Comparison of ENCODE assay signal across 8 cellular contexts in the genomic region with DNA sequence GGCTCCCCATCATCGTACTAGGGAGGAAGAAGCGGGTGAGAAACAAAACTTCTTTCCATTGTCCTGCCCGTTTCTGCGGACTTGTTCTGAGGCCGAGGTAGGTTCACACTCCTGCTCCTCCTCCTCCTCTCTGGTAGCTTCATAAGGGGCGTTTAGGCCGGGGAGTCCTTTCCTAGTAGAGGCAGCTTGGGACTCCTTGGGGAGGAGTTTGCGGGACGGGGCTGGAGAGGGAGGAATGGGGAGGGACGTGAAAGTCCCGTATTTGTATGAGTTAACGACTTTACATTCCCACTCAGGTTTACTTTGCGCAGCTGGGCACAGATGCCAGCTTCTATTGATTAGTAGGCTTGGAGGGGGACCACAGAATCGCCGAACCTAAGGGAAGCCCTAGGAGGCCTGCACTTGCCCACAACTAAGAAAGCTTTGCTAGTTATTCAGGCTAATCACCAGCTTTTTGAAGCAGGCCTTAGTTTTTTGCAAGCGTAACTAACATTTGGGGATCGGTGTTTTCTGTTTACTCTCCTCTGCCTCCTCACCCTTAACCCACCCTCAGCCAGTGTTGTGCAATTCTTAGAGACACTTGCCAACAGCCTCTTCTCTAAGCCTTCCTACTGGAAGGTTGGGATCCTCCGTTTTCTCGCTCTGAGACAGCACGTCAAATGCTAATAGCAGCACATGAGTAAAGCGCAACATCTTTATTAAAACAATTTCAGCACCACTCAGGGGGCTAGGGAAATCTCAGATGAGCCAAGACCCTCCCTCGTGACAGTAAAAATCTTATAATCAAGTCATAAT. TPM values are rescaled to one million over a fixed set of nuclear protein-coding genes. Genes with fewer than 3 reads are reported as not detected.
DNase-seq lines count a peak whose midpoint lies in the region; ATAC-seq and TF ChIP-seq lines count a peak whose summit lies in the region.

No MANE protein-coding gene starts in this region.

- in situ Hi-C loops in Panc1 (cut with HindIII; ENCODE audit: low pct_unique_long_range_greater_than_20kb, low sequenced_read_pairs) (no loop called here), GM13977 (cut with MboI; ENCODE audit: low pct_unique_long_range_greater_than_20kb, low sequenced_read_pairs, unreplicated experiment) (loop anchor here (5.0 kb wide), 1 partner anchor 73 kb away; no protein-coding TSS in a partner anchor)

- CTCF ChIA-PET in Panc1 (lab: Charles Lee), result no interaction called here

- ATAC-seq in Panc1, result no peak
- no peak for ATAC-seq in GM18861 (IDR thresholded peaks at IDR 0.05; ENCODE audit: unreplicated experiment)
- no peak for ATAC-seq in GM21515 (IDR thresholded peaks at IDR 0.05; ENCODE audit: unreplicated experiment)
- ATAC-seq in GM18517 (IDR thresholded peaks at IDR 0.05; ENCODE audit: unreplicated experiment), result no peak

- peak overlapping the region; percentile 77; the same call in 1 of the 2 replicates for H3K27ac ChIP-seq in Panc1 (ENCODE audit: low read length)

- POLR2A ChIA-PET in Panc1 (lab: Charles Lee), result no interaction called here

- no peak for DNase-seq in Panc1 (ENCODE audit: low read depth, low spot score)
- peak; percentile 58 for DNase-seq in fibroblast of peridontal ligament (ENCODE audit: extremely low read depth)
- peak; percentile 15 for DNase-seq in occipital lobe (lab: John Stamatoyannopoulos, UW)
- no peak for DNase-seq in GM13977 (ENCODE audit: low spot score)

- peaks cover 3% of the 10 kb centered on the region for H3K4me1 ChIP-seq in Panc1 (ENCODE audit: control insufficient read depth, insufficient read depth, low read length)

- no peaks in the 10 kb centered on the region for H3K9me3 ChIP-seq in Panc1 (ENCODE audit: control insufficient read depth, insufficient read depth, low read depth, low read length)

- H3K4me3 ChIP-seq in GM08714 (ENCODE audit: low read length) (peak overlapping the region; percentile 62), Panc1 (ENCODE audit: low read depth in 2 of 2, low read length in 2 of 2) (peak overlapping the region; percentile 81 to 97)

- H3K27me3 ChIP-seq in Panc1 (ENCODE audit: control insufficient read depth, insufficient read depth, low read length), result no peaks in the 10 kb centered on the region

- no peak for TF ChIP-seq CTCF in Panc1 (IDR thresholded peaks at IDR 0.05)
- no peak for TF ChIP-seq CTCF in GM13977 (IDR thresholded peaks at IDR 0.05; ENCODE audit: extremely low read depth, insufficient read depth, missing control alignments)

- no TSS peak for BruUV-seq in Panc1 (replicated peaks; lab: Mats Ljungman, UMichigan)

- intact Hi-C loops in Panc1 (cut with micrococcal nuclease; ENCODE audit: unreplicated experiment), result loop anchor here (2.0 to 5.0 kb wide), 2 partner anchors 52 to 73 kb away; no protein-coding TSS in a partner anchor

- H3K36me3 ChIP-seq in Panc1 (ENCODE audit: control insufficient read depth, insufficient read depth, low read length), result no peaks in the 10 kb centered on the region

RNA-seq across cellular contexts. Expression of a gene that starts 0.5 kb away (rescaled TPM):
- total RNA-seq in Panc1 (2021; ENCODE audit: unreplicated experiment) (3.3 TPM), occipital lobe (2.2 TPM)
- polyA plus RNA-seq in Panc1 (2012; ENCODE audit: insufficient read length), result 3.3 TPM

RNA-seq across cellular contexts. Expression of a gene that starts 3.7 kb away (rescaled TPM):
- total RNA-seq in Panc1 (2021; ENCODE audit: unreplicated experiment), result 1.9 TPM
- 3.8 TPM for polyA plus RNA-seq in Panc1 (2012; ENCODE audit: insufficient read length)
- total RNA-seq in occipital lobe, result 0.16 TPM

RNA-seq across cellular contexts. Expression of a gene that starts 43.4 kb away (rescaled TPM):
- total RNA-seq in Panc1 (2021; ENCODE audit: unreplicated experiment) (not detected), occipital lobe (not detected)
- polyA plus RNA-seq in Panc1 (2012; ENCODE audit: insufficient read length), result not detected

Comparison
In these comparisons a context has a peak if more than half of its experiments do, and no peak if none do; other contexts are left out.
1. DNase-seq: peak in fibroblast of peridontal ligament (single experiment) and occipital lobe (single experiment); none in Panc1 (single experiment) and GM13977 (single experiment).